ENCODE assay signal across 1 cellular context in genomic region chr20:58308290-58308679, GRCh38.
TF ChIP-seq lines count a peak whose summit lies in the region.

No MANE protein-coding gene starts in this region.

TF ChIP-seq in WTC11, 78 proteins besides CTCF, POLR2A, EP300 and RAD21 (continued from another document):
- no peak for TF ChIP-seq USF1 (CRISPR knock-in tag; IDR thresholded peaks at IDR 0.05)
- no peak for TF ChIP-seq ESRRA (CRISPR knock-in tag; IDR thresholded peaks at IDR 0.05; ENCODE audit: borderline replicate concordance)
